Comparison of ENCODE assay signal across 26 cellular contexts in genomic region chr18:61549889-61550288, GRCh38.
"Had no signal": no experiment of that assay in that cellular context is flagged by ENCODE, and none has a peak within 500 bp of the region (broad histone marks: within the 10 kb centered on the region; RNA-seq: fewer than 3 reads in every experiment).

No MANE protein-coding gene starts in this region.

- DNase-seq: activated CD4-positive, alpha-beta memory T cell treated with anti-CD3 and anti-CD28 coated beads, Interleukin-2, amount 10 ng/mL, durations not matched to agents 7 days and 5 days; activated CD4-positive, alpha-beta T cell treated with anti-CD3 and anti-CD28 coated beads for 1 hour; activated CD4-positive, alpha-beta T cell treated with anti-CD3 and anti-CD28 coated beads, Interleukin-2, amount 10 ng/mL, durations not matched to agents 7 days and 5 days; activated CD8-positive, alpha-beta memory T cell treated with anti-CD3 and anti-CD28 coated beads, Interleukin-2, amount 50 U/mL, for 48 hours; activated gamma-delta T cell treated with Interleukin-2 at 50 U/mL for 16 hours; activated T-cell treated with anti-CD3 and anti-CD28 coated beads, Interleukin-2, amount 50 U/mL, for 4 hours; anterior cingulate cortex; foreskin keratinocyte; heart left ventricle; immature natural killer cell; nucleus accumbens; pancreas; psoas muscle; stimulated activated CD4-positive, alpha-beta T cell treated with anti-CD3 and anti-CD28 coated beads, Interleukin-15, amount 100 ng/mL, for 24 hours; stimulated activated CD4-positive, alpha-beta T cell treated with anti-CD3 and anti-CD28 coated beads, Interleukin-2, amount 100 ng/mL, for 24 hours; stimulated activated naive B cell treated with anti-CD40 and anti-IgM and Interleukin-4, amounts not matched to agents 10 μg/mL and 1 μg/mL and 100 μg/mL, for 72 hours; stomach; T-helper 17 cell; T1000; thyroid gland had no signal

- H3K9me3 Mint-ChIP-seq: activated CD4-positive, alpha-beta memory T cell treated with anti-CD3 and anti-CD28 coated beads, Interleukin-2, amount 10 ng/mL, durations not matched to agents 7 days and 5 days; activated CD4-positive, alpha-beta T cell treated with anti-CD3 and anti-CD28 coated beads, Interleukin-2, amount 10 ng/mL, durations not matched to agents 7 days and 5 days; activated naive CD4-positive, alpha-beta T cell treated with anti-CD3 and anti-CD28 coated beads, Interleukin-2, amount 50 U/mL, for 72 hours; activated T-cell treated with anti-CD3 and anti-CD28 coated beads, Interleukin-2, amount 50 U/mL, for 4 hours; activated T-helper 17 cell treated with anti-CD3 and anti-CD28 coated beads, Interleukin-2, amount 50 U/mL, for 72 hours; central memory CD8-positive, alpha-beta T cell; dendritic cell treated with granulocyte-macrophage colony-stimulating factor and Interleukin-4, amounts not matched to agents 40 ng/mL and 50 ng/mL, for 4 days; immature natural killer cell; nephron; stimulated activated naive B cell treated with anti-CD40 and anti-IgM and Interleukin-4, amounts not matched to agents 10 μg/mL and 1 μg/mL and 100 μg/mL, for 72 hours had no signal

- H3K27ac Mint-ChIP-seq: activated CD4-positive, alpha-beta memory T cell treated with anti-CD3 and anti-CD28 coated beads, Interleukin-2, amount 10 ng/mL, durations not matched to agents 7 days and 5 days; activated CD4-positive, alpha-beta T cell treated with anti-CD3 and anti-CD28 coated beads, Interleukin-2, amount 10 ng/mL, durations not matched to agents 7 days and 5 days; activated naive CD4-positive, alpha-beta T cell treated with anti-CD3 and anti-CD28 coated beads, Interleukin-2, amount 50 U/mL, for 72 hours; activated T-helper 17 cell treated with anti-CD3 and anti-CD28 coated beads, Interleukin-2, amount 50 U/mL, for 72 hours; dendritic cell treated with granulocyte-macrophage colony-stimulating factor and Interleukin-4, amounts not matched to agents 40 ng/mL and 50 ng/mL, for 4 days; immature natural killer cell; nephron; stimulated activated naive B cell treated with anti-CD40 and anti-IgM and Interleukin-4, amounts not matched to agents 10 μg/mL and 1 μg/mL and 100 μg/mL, for 72 hours; T-helper 17 cell had no signal

- H3K4me3 Mint-ChIP-seq: activated CD4-positive, alpha-beta memory T cell treated with anti-CD3 and anti-CD28 coated beads, Interleukin-2, amount 10 ng/mL, durations not matched to agents 7 days and 5 days; activated CD4-positive, alpha-beta T cell treated with anti-CD3 and anti-CD28 coated beads, Interleukin-2, amount 10 ng/mL, durations not matched to agents 7 days and 5 days; activated T-cell treated with anti-CD3 and anti-CD28 coated beads, Interleukin-2, amount 50 U/mL, for 4 hours; activated T-helper 17 cell treated with anti-CD3 and anti-CD28 coated beads, Interleukin-2, amount 50 U/mL, for 72 hours; central memory CD8-positive, alpha-beta T cell; dendritic cell treated with granulocyte-macrophage colony-stimulating factor and Interleukin-4, amounts not matched to agents 40 ng/mL and 50 ng/mL, for 4 days; nephron; stimulated activated naive B cell treated with anti-CD40 and anti-IgM and Interleukin-4, amounts not matched to agents 10 μg/mL and 1 μg/mL and 100 μg/mL, for 72 hours; T-helper 17 cell had no signal

- H3K36me3 Mint-ChIP-seq: activated naive CD4-positive, alpha-beta T cell treated with anti-CD3 and anti-CD28 coated beads, Interleukin-2, amount 50 U/mL, for 72 hours; immature natural killer cell; stimulated activated naive B cell treated with anti-CD40 and anti-IgM and Interleukin-4, amounts not matched to agents 10 μg/mL and 1 μg/mL and 100 μg/mL, for 72 hours had no signal

- H3K4me1 Mint-ChIP-seq: activated T-helper 17 cell treated with anti-CD3 and anti-CD28 coated beads, Interleukin-2, amount 50 U/mL, for 72 hours had no signal

- H3K27ac ChIP-seq: esophagus muscularis mucosa, foreskin keratinocyte, heart left ventricle, pancreas, psoas muscle, stomach, thyroid gland had no signal

- H3K27me3 Mint-ChIP-seq: central memory CD8-positive, alpha-beta T cell had no signal
